ENCODE assay signal across 1 cellular context in genomic region chr14:74302634-74303569, GRCh38.
A peak's percentile ranks its signal among the peaks of the same experiment; 100 is the strongest.
TF ChIP-seq lines count a peak whose summit lies in the region.

Gene ABCD4, minus strand, starts transcription at chr14:74302934. Its CDS starts 22 bp downstream, at chr14:74302912.

TF ChIP-seq in HepG2, 621 proteins besides CTCF, POLR2A, EP300 and RAD21 (continued from another document and continues in another):
- TF ChIP-seq DMTF1 (CRISPR knock-in tag; IDR thresholded peaks at IDR 0.05) (no peak), SNAPC4 (CRISPR knock-in tag; IDR thresholded peaks at IDR 0.05) (no peak), KIAA2018 (CRISPR knock-in tag; IDR thresholded peaks at IDR 0.05; ENCODE audit: borderline replicate concordance) (no peak), ZNF30 (CRISPR knock-in tag; IDR thresholded peaks at IDR 0.05) (no peak), BCLAF1 (IDR thresholded peaks at IDR 0.05) (no peak), REST (IDR thresholded peaks at IDR 0.05; ENCODE audit: borderline replicate concordance in 1 of 2, low read depth in 1 of 2, low read length in 2 of 2) (peak in 1 of 2 experiments; percentile 75; a peak in 1 of 4 replicates), BCL3 (CRISPR knock-in tag; IDR thresholded peaks at IDR 0.05) (peak; percentile 44; the same call in 1 of the 2 replicates), ZNF710 (CRISPR knock-in tag; IDR thresholded peaks at IDR 0.05; ENCODE audit: borderline replicate concordance) (no peak), GPN1 (CRISPR knock-in tag; IDR thresholded peaks at IDR 0.05; ENCODE audit: borderline replicate concordance) (no peak), ZSCAN9 (CRISPR knock-in tag; IDR thresholded peaks at IDR 0.05; ENCODE audit: borderline replicate concordance) (peak; percentile 60; the same call in 1 of the 2 replicates), ZNF468 (CRISPR knock-in tag; IDR thresholded peaks at IDR 0.05) (no peak), POGK (CRISPR knock-in tag; conservative IDR thresholded peaks at IDR 0.05) (peak; percentile 78), AKAP8 (CRISPR knock-in tag; IDR thresholded peaks at IDR 0.05) (no peak)
